In genomic region chr19:5718032-5718578, GRCh38 we compare ENCODE assay signal across 8 cellular contexts. TPM values are rescaled to one million over a fixed set of nuclear protein-coding genes. Genes with fewer than 3 reads are reported as not detected.
DNase-seq lines count a peak whose midpoint lies in the region; ATAC-seq and TF ChIP-seq lines count a peak whose summit lies in the region.

No MANE protein-coding gene starts in this region.

- H3K4me1 Mint-ChIP-seq in activated naive CD8-positive, alpha-beta T cell treated with anti-CD3 and anti-CD28 coated beads, Interleukin-2, amount 50 U/mL, for 24 hours: peaks cover 43% of the 10 kb centered on the region
- H3K4me1 Mint-ChIP-seq in mesothelial cell of epicardium: peaks cover 15% of the 10 kb centered on the region

- peaks cover 4% of the 10 kb centered on the region for H3K27me3 Mint-ChIP-seq in activated naive CD8-positive, alpha-beta T cell treated with anti-CD3 and anti-CD28 coated beads, Interleukin-2, amount 50 U/mL, for 24 hours
- no peaks in the 10 kb centered on the region for H3K27me3 Mint-ChIP-seq in mesothelial cell of epicardium (ENCODE audit: low read depth)

- no peak for TF ChIP-seq CTCF in AG04450 (IDR thresholded peaks at IDR 0.05; ENCODE audit: low read depth, low read length)
- no peak for TF ChIP-seq CTCF in mesothelial cell of epicardium (IDR thresholded peaks at IDR 0.05; ENCODE audit: unreplicated experiment)
- TF ChIP-seq CTCF in uterus (IDR thresholded peaks at IDR 0.05): no peak

- POLR2A ChIA-PET in AG04450 (lab: Yijun Ruan, JAX): interaction anchor here (0.5 to 1.7 kb wide), 3 partner anchors 8 to 173 kb away, joined by 4 to 14 read pairs (median 7); partner anchors contain the start of gene RPL36

- CTCF ChIA-PET in AG04450 (lab: Charles Lee): interaction anchor here (0.5 to 2.7 kb wide), 2 partner anchors 29 to 54 kb away, joined by 3 to 23 read pairs; partner anchors contain the start of gene RPL36

- H3K27ac ChIP-seq in AG04450 (ENCODE audit: low read depth, low read length): peak overlapping the region; percentile 98
- peak overlapping the region; percentile 86 for H3K27ac ChIP-seq in KOPT-K1 (ENCODE audit: low read depth, low read length, poor library complexity, severe bottlenecking)
- H3K27ac ChIP-seq in uterus: no peak overlapping the region

- DNase-seq in AG04450 (ENCODE audit: low read depth, low spot score) (peak; percentile 10), mesothelial cell of epicardium (ENCODE audit: low spot score in 2 of 2, unreplicated experiment in 2 of 2) (no peak), uterus (no peak), superior temporal gyrus (ENCODE audit: extremely low spot score) (no peak), foreskin melanocyte (no peak)
- peak; percentile 65 for DNase-seq in activated naive CD8-positive, alpha-beta T cell treated with anti-CD3 and anti-CD28 coated beads, Interleukin-2, amount 50 U/mL, for 24 hours

- H3K36me3 Mint-ChIP-seq in activated naive CD8-positive, alpha-beta T cell treated with anti-CD3 and anti-CD28 coated beads, Interleukin-2, amount 50 U/mL, for 24 hours (ENCODE audit: low read depth): peaks cover 41% of the 10 kb centered on the region
- H3K36me3 Mint-ChIP-seq in mesothelial cell of epicardium: peaks cover 9% of the 10 kb centered on the region

- peaks cover 0 to 12% of the 10 kb centered on the region in 2 donors for H3K4me1 ChIP-seq in uterus

- no peaks in the 10 kb centered on the region for H3K27me3 ChIP-seq in AG04450 (ENCODE audit: control insufficient read depth, insufficient read depth, low read length)
- H3K27me3 ChIP-seq in uterus: no peaks in the 10 kb centered on the region

- H3K36me3 ChIP-seq in KOPT-K1 (ENCODE audit: insufficient read depth, low read length) (peaks cover 49% of the 10 kb centered on the region), uterus (no peaks in the 10 kb centered on the region)

- ATAC-seq in activated naive CD8-positive, alpha-beta T cell treated with anti-CD3 and anti-CD28 coated beads, Interleukin-2, amount 50 U/mL, for 24 hours: peak; percentile 21
- no peak for ATAC-seq in HG02763 (IDR thresholded peaks at IDR 0.05; ENCODE audit: unreplicated experiment)

- no peaks in the 10 kb centered on the region for H3K9me3 Mint-ChIP-seq in activated naive CD8-positive, alpha-beta T cell treated with anti-CD3 and anti-CD28 coated beads, Interleukin-2, amount 50 U/mL, for 24 hours
- no peaks in the 10 kb centered on the region for H3K9me3 Mint-ChIP-seq in mesothelial cell of epicardium

- no peak for TF ChIP-seq POLR2A in uterus (IDR thresholded peaks at IDR 0.05)

- peak overlapping the region; percentile 98 for H3K4me3 ChIP-seq in AG04450 (ENCODE audit: low read depth, low read length)
- no peak overlapping the region for H3K4me3 ChIP-seq in uterus

- no peaks in the 10 kb centered on the region for H3K9me3 ChIP-seq in AG04450 (ENCODE audit: control insufficient read depth, insufficient read depth, low read length)
- H3K9me3 ChIP-seq in KOPT-K1 (ENCODE audit: insufficient read depth, low read length, poor library complexity, severe bottlenecking): no peaks in the 10 kb centered on the region
- H3K9me3 ChIP-seq in uterus: no peaks in the 10 kb centered on the region

- H3K4me3 Mint-ChIP-seq in activated naive CD8-positive, alpha-beta T cell treated with anti-CD3 and anti-CD28 coated beads, Interleukin-2, amount 50 U/mL, for 24 hours: peak overlapping the region; percentile 96
- peak overlapping the region; percentile 88 for H3K4me3 Mint-ChIP-seq in mesothelial cell of epicardium

- H3K27ac Mint-ChIP-seq in activated naive CD8-positive, alpha-beta T cell treated with anti-CD3 and anti-CD28 coated beads, Interleukin-2, amount 50 U/mL, for 24 hours: peak overlapping the region; percentile 97
- peak overlapping the region; percentile 9 for H3K27ac Mint-ChIP-seq in mesothelial cell of epicardium

- intact Hi-C loops in uterus (cut with DNase I; ENCODE audit: low total_unique reads): no loop called here

RNA-seq across cellular contexts. Expression of gene LONP1, which starts 1.8 kb away (rescaled TPM):
- polyA plus RNA-seq in AG04450 (2011; rRNA removed): 37.8 and 48.6 TPM in 2 replicates
- polyA minus RNA-seq in AG04450 (2011; rRNA and poly(A)+ RNA removed): 34.4 and 54.3 TPM in 2 replicates
- total RNA-seq in mesothelial cell of epicardium (63.4 to 69.8 TPM (median 69.6 TPM) in 3 replicates), uterus (100 to 1,000 TPM in 1 of 4 donors, 10 to 100 TPM in 3; 39.9 to 134 (median 44.1) TPM)

RNA-seq across cellular contexts. Expression of gene CATSPERD, which starts 2.3 kb away (rescaled TPM):
- polyA plus RNA-seq in AG04450 (2011; rRNA removed): not detected in 2 replicates
- polyA minus RNA-seq in AG04450 (2011; rRNA and poly(A)+ RNA removed): not detected in 2 replicates
- total RNA-seq in mesothelial cell of epicardium: not detected in 3 replicates
- total RNA-seq in uterus: not detected

RNA-seq across cellular contexts. Expression of gene RPL36, which starts 28.0 kb away (rescaled TPM):
- 478 and 743 TPM in 2 replicates for polyA plus RNA-seq in AG04450 (2011; rRNA removed)
- 228 and 256 TPM in 2 replicates for polyA minus RNA-seq in AG04450 (2011; rRNA and poly(A)+ RNA removed)
- total RNA-seq in mesothelial cell of epicardium (947 to 1,016 TPM (median 998 TPM) in 3 replicates), uterus (1,000 to 10,000 TPM in 1 of 4 donors, 100 to 1,000 TPM in 3; 269 to 1,645 (median 565) TPM)

RNA-seq across cellular contexts. Expression of gene HSD11B1L, which starts 37.3 kb away (rescaled TPM):
- polyA plus RNA-seq in AG04450 (2011; rRNA removed): 4.9 and 7.0 TPM in 2 replicates
- 2.3 and 2.4 TPM in 2 replicates for polyA minus RNA-seq in AG04450 (2011; rRNA and poly(A)+ RNA removed)
- 15.9 to 16.7 TPM (median 16.0 TPM) in 3 replicates for total RNA-seq in mesothelial cell of epicardium
- 10 to 100 TPM in 1 of 4 donors, 1 to 10 TPM in 2, under 1 TPM in 1; 0.26 to 17.8 (median 7.1) TPM for total RNA-seq in uterus

RNA-seq across cellular contexts. Expression of gene MICOS13, which starts 37.8 kb away (rescaled TPM):
- polyA plus RNA-seq in AG04450 (2011; rRNA removed): 25.2 and 39.3 TPM in 2 replicates
- 8.0 and 8.5 TPM in 2 replicates for polyA minus RNA-seq in AG04450 (2011; rRNA and poly(A)+ RNA removed)
- total RNA-seq in mesothelial cell of epicardium (30.0 to 32.3 TPM (median 30.7 TPM) in 3 replicates), uterus (10 to 100 TPM in 3 of 4 donors, 1 to 10 TPM in 1; 2.8 to 36.7 (median 21.1) TPM)

Comparison
In these comparisons a context has a peak if more than half of its experiments do, and no peak if none do; other contexts are left out.
1. DNase-seq: peak in AG04450 (single experiment) and activated naive CD8-positive, alpha-beta T cell treated with anti-CD3 and anti-CD28 coated beads, Interleukin-2, amount 50 U/mL, for 24 hours (single experiment); none in mesothelial cell of epicardium (0 of 2), uterus (0 of 2), superior temporal gyrus (single experiment) and foreskin melanocyte (single experiment).
2. H3K27ac ChIP-seq: peak in AG04450 (single experiment) and KOPT-K1 (single experiment); none in uterus (0 of 2).